Comparison of ENCODE assay signal across 24 cellular contexts in genomic region chr6:142162780-142163179, GRCh38. TPM values are rescaled to one million over a fixed set of nuclear protein-coding genes. Genes with fewer than 3 reads are reported as not detected.
"Had no signal": no experiment of that assay in that cellular context is flagged by ENCODE, and none has a peak within 500 bp of the region (broad histone marks: within the 10 kb centered on the region; RNA-seq: fewer than 3 reads in every experiment).

No MANE protein-coding gene starts in this region.

- H3K4me3 Mint-ChIP-seq: activated naive CD8-positive, alpha-beta T cell treated with anti-CD3 and anti-CD28 coated beads for 36 hours; endodermal cell; nephron; type B pancreatic cell; WTC11 had no signal

- ATAC-seq: gastrocnemius medialis, WTC11 had no signal

- H3K9me3 Mint-ChIP-seq: activated naive CD8-positive, alpha-beta T cell treated with anti-CD3 and anti-CD28 coated beads for 36 hours; endodermal cell; nephron; type B pancreatic cell; WTC11 had no signal

- H3K9me3 ChIP-seq: colonic mucosa, esophagus squamous epithelium, gastrocnemius medialis, left ventricle myocardium inferior, neutrophil, ovary, prostate gland, thoracic aorta, vagina had no signal

- H3K27ac Mint-ChIP-seq: activated naive CD8-positive, alpha-beta T cell treated with anti-CD3 and anti-CD28 coated beads for 36 hours; endodermal cell; type B pancreatic cell; WTC11 had no signal

- H3K27ac ChIP-seq: colonic mucosa, esophagus squamous epithelium, gastrocnemius medialis, left ventricle myocardium inferior, neutrophil, ovary, prostate gland, vagina had no signal

- H3K27me3 ChIP-seq: colonic mucosa, esophagus squamous epithelium, gastrocnemius medialis, neutrophil, ovary, vagina had no signal

- DNase-seq: activated naive CD4-positive, alpha-beta T cell treated with Interleukin-2 at 50 U/mL for 16 hours; activated naive CD8-positive, alpha-beta T cell treated with anti-CD3 and anti-CD28 coated beads for 36 hours; activated T-cell treated with anti-CD3 and anti-CD28 coated beads, Interleukin-2, amount 50 U/mL, for 48 hours; central memory CD4-positive, alpha-beta T cell; colonic mucosa; endodermal cell; esophagus squamous epithelium; gastrocnemius medialis; hippocampal formation; left ventricle myocardium inferior; ovary; stimulated activated CD4-positive, alpha-beta T cell treated with anti-CD3 and anti-CD28 coated beads, Interleukin-2, amount 100 ng/mL, for 48 hours; stimulated activated CD8-positive, alpha-beta memory T cell treated with anti-CD3 and anti-CD28 coated beads, Interleukin-4, amount 100 ng/mL, for 48 hours; stimulated activated naive CD4-positive, alpha-beta T cell treated with Interleukin-2 at 50 U/mL for 16 hours had no signal

- H3K27me3 Mint-ChIP-seq: activated naive CD8-positive, alpha-beta T cell treated with anti-CD3 and anti-CD28 coated beads for 36 hours; type B pancreatic cell had no signal

RNA-seq across cellular contexts. Expression of gene NMBR, which starts 15.9 kb away (rescaled TPM):
- total RNA-seq: activated naive CD8-positive, alpha-beta T cell treated with anti-CD3 and anti-CD28 coated beads for 36 hours; astrocyte; colonic mucosa; esophagus squamous epithelium; left ventricle myocardium inferior; mononuclear cell; myocyte; prostate gland; vagina; WTC11 had no signal

RNA-seq across cellular contexts. Expression of gene GJE1, which starts 30.1 kb away (rescaled TPM):
- total RNA-seq: activated naive CD8-positive, alpha-beta T cell treated with anti-CD3 and anti-CD28 coated beads for 36 hours; astrocyte; colonic mucosa; endodermal cell; esophagus squamous epithelium; gastrocnemius medialis; left ventricle myocardium inferior; mononuclear cell; myocyte; ovary; prostate gland; thoracic aorta; vagina; WTC11 had no signal
